In the genomic region with DNA sequence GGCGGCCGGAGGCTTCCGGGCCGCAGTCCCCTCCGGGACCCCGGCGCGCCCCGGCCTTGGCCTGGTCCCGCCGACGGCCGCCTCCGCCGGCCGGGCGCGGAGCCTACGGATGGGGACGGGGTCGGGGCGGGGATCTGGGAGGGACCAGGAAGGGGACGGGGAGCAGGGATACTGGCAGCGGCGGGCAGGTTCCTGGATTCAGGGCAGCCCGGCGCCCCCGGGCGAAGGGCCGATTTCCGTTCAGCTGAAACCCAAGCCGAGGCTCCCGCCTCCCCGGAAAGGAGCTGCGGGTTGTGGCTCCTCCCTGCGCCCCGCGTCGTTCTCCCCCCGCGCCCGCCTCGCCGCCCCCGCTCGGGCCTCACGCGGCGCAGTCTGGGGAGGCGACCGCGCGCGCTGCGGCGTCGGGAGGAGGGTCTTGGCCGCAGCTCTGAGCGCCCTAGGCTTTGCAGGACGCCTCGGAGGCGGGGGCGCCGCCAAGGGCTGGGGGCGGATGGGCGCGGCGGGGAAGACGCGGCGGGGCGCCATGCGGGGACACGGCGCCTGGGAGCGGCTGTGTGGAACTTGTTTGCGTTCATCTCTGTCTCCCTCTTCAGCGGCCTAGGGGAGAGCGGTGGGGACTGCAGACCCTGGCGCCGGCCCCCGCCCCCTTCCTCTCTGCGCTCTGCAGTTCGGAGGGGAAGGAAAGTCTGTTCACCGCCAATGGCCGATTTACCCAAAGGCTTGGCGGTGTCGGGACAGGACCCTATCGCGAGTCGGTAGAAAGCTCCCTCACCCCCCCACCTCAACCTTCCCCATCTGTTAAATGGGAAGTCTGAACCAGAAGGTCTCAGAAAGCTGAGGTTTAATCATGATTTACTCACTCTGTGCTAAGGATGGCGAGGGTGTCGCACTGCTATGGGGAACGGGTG, we compare ENCODE assay signal across 1 cellular context.
TF ChIP-seq lines count a peak whose summit lies in the region.

No MANE protein-coding gene starts in this region.

TF ChIP-seq in HepG2, 621 proteins besides CTCF, POLR2A, EP300 and RAD21 (continued from another document and continues in another):
- TF ChIP-seq, protein P1, sequence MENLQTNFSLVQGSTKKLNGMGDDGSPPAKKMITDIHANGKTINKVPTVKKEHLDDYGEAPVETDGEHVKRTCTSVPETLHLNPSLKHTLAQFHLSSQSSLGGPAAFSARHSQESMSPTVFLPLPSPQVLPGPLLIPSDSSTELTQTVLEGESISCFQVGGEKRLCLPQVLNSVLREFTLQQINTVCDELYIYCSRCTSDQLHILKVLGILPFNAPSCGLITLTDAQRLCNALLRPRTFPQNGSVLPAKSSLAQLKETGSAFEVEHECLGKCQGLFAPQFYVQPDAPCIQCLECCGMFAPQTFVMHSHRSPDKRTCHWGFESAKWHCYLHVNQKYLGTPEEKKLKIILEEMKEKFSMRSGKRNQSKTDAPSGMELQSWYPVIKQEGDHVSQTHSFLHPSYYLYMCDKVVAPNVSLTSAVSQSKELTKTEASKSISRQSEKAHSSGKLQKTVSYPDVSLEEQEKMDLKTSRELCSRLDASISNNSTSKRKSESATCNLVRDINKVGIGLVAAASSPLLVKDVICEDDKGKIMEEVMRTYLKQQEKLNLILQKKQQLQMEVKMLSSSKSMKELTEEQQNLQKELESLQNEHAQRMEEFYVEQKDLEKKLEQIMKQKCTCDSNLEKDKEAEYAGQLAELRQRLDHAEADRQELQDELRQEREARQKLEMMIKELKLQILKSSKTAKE (CRISPR knock-in tag; IDR thresholded peaks at IDR 0.05; ENCODE audit: borderline replicate concordance): no peak
- TF ChIP-seq ATF7-NPFF (CRISPR knock-in tag; IDR thresholded peaks at IDR 0.05; ENCODE audit: low read depth) (peak; percentile 76), ZNF605 (CRISPR knock-in tag; IDR thresholded peaks at IDR 0.05) (no peak), SP4 (CRISPR knock-in tag; IDR thresholded peaks at IDR 0.05) (no peak), GATA4 (IDR thresholded peaks at IDR 0.05; ENCODE audit: borderline replicate concordance, low read depth) (no peak), ZNF329 (CRISPR knock-in tag; IDR thresholded peaks at IDR 0.05; ENCODE audit: low read depth) (0 out of 2 replicates have a peak, but pooled peaks have one; percentile 58), ZNF317 (CRISPR knock-in tag; IDR thresholded peaks at IDR 0.05) (0 out of 2 replicates have a peak, but pooled peaks have one; percentile 6), SETDB1 (CRISPR knock-in tag; IDR thresholded peaks at IDR 0.05; ENCODE audit: borderline replicate concordance) (no peak), ZNF121 (CRISPR knock-in tag; IDR thresholded peaks at IDR 0.05) (no peak; the same call in 1 of the 2 replicates), HOXA9 (CRISPR knock-in tag; IDR thresholded peaks at IDR 0.05; ENCODE audit: borderline replicate concordance) (no peak), GPN1 (CRISPR knock-in tag; IDR thresholded peaks at IDR 0.05; ENCODE audit: borderline replicate concordance) (no peak), KDM4B (CRISPR knock-in tag; IDR thresholded peaks at IDR 0.05) (no peak), SMARCE1 (IDR thresholded peaks at IDR 0.05; ENCODE audit: borderline replicate concordance) (no peak), NBN (conservative IDR thresholded peaks at IDR 0.05) (no peak), RBFOX2 (IDR thresholded peaks at IDR 0.05; ENCODE audit: low read depth, low read length) (peak; percentile 66; the same call in 1 of the 2 replicates), ZNF564 (CRISPR knock-in tag; IDR thresholded peaks at IDR 0.05) (no peak), KDM5B (CRISPR knock-in tag; IDR thresholded peaks at IDR 0.05; ENCODE audit: borderline replicate concordance) (no peak; the same call in 1 of the 2 replicates), MEIS2 (CRISPR knock-in tag; IDR thresholded peaks at IDR 0.05) (peak; percentile 59; the same call in 1 of the 2 replicates), HOXA3 (CRISPR knock-in tag; IDR thresholded peaks at IDR 0.05) (peak; percentile 84), ZNF619 (CRISPR knock-in tag; IDR thresholded peaks at IDR 0.05) (no peak), WIZ (CRISPR knock-in tag; IDR thresholded peaks at IDR 0.05) (no peak), ZNF10 (CRISPR knock-in tag; IDR thresholded peaks at IDR 0.05; ENCODE audit: borderline replicate concordance, low read depth) (no peak), TMF1 (CRISPR knock-in tag; IDR thresholded peaks at IDR 0.05; ENCODE audit: low read depth) (no peak), SNAI1 (CRISPR knock-in tag; IDR thresholded peaks at IDR 0.05; ENCODE audit: borderline replicate concordance) (no peak), JUNB (CRISPR knock-in tag; IDR thresholded peaks at IDR 0.05; ENCODE audit: borderline replicate concordance) (no peak), ZNF678 (CRISPR knock-in tag; IDR thresholded peaks at IDR 0.05) (no peak), ZNF274 (CRISPR knock-in tag; IDR thresholded peaks at IDR 0.05) (no peak; the same call in 1 of the 2 replicates), RFXAP (CRISPR knock-in tag; IDR thresholded peaks at IDR 0.05; ENCODE audit: borderline replicate concordance) (peak; percentile 48; the same call in 1 of the 2 replicates), ETV5 (CRISPR knock-in tag; IDR thresholded peaks at IDR 0.05; ENCODE audit: borderline replicate concordance) (no peak; the same call in 1 of the 2 replicates), ZNF607 (CRISPR knock-in tag; IDR thresholded peaks at IDR 0.05; ENCODE audit: borderline replicate concordance) (peak; percentile 71; the same call in 1 of the 2 replicates), ZFP36L1 (CRISPR knock-in tag; IDR thresholded peaks at IDR 0.05) (0 out of 2 replicates have a peak, but pooled peaks have one; percentile 12), ZNF24 (IDR thresholded peaks at IDR 0.05) (no peak), ZNF768 (CRISPR knock-in tag; IDR thresholded peaks at IDR 0.05) (peak; percentile 53), HNF4A (CRISPR knock-in tag; IDR thresholded peaks at IDR 0.05) (no peak), PAX8 (CRISPR knock-in tag; IDR thresholded peaks at IDR 0.05; ENCODE audit: borderline replicate concordance) (no peak; the same call in 1 of the 2 replicates), ZNF335 (CRISPR knock-in tag; IDR thresholded peaks at IDR 0.05) (no peak), SOX6 (IDR thresholded peaks at IDR 0.05) (no peak), SOX6 (CRISPR knock-in tag; IDR thresholded peaks at IDR 0.05) (peak; percentile 9; the same call in 1 of the 2 replicates), ZSCAN31 (CRISPR knock-in tag; IDR thresholded peaks at IDR 0.05; ENCODE audit: low read depth) (peak; percentile 27; the same call in 1 of the 2 replicates), ZNF709 (CRISPR knock-in tag; IDR thresholded peaks at IDR 0.05) (no peak; the same call in 1 of the 2 replicates), ZNF589 (CRISPR knock-in tag; conservative IDR thresholded peaks at IDR 0.05) (no peak), FOXO1 (CRISPR knock-in tag; IDR thresholded peaks at IDR 0.05) (peak; percentile 19; the same call in 1 of the 2 replicates), CBX2 (IDR thresholded peaks at IDR 0.05; ENCODE audit: low read depth, low read length) (no peak), CBX2 (CRISPR knock-in tag; IDR thresholded peaks at IDR 0.05; ENCODE audit: low read depth) (0 out of 2 replicates have a peak, but pooled peaks have one; percentile 59), DPF2 (CRISPR knock-in tag; IDR thresholded peaks at IDR 0.05; ENCODE audit: borderline replicate concordance, low read depth) (no peak), PHF20 (CRISPR knock-in tag; IDR thresholded peaks at IDR 0.05) (peak; percentile 70)
- TF ChIP-seq, protein P2, sequence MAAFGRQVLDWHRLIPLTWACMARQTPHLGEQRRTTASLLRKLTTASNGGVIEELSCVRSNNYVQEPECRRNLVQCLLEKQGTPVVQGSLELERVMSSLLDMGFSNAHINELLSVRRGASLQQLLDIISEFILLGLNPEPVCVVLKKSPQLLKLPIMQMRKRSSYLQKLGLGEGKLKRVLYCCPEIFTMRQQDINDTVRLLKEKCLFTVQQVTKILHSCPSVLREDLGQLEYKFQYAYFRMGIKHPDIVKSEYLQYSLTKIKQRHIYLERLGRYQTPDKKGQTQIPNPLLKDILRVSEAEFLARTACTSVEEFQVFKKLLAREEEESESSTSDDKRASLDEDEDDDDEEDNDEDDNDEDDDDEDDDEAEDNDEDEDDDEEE (CRISPR knock-in tag; IDR thresholded peaks at IDR 0.05): no peak
- TF ChIP-seq, protein P3, sequence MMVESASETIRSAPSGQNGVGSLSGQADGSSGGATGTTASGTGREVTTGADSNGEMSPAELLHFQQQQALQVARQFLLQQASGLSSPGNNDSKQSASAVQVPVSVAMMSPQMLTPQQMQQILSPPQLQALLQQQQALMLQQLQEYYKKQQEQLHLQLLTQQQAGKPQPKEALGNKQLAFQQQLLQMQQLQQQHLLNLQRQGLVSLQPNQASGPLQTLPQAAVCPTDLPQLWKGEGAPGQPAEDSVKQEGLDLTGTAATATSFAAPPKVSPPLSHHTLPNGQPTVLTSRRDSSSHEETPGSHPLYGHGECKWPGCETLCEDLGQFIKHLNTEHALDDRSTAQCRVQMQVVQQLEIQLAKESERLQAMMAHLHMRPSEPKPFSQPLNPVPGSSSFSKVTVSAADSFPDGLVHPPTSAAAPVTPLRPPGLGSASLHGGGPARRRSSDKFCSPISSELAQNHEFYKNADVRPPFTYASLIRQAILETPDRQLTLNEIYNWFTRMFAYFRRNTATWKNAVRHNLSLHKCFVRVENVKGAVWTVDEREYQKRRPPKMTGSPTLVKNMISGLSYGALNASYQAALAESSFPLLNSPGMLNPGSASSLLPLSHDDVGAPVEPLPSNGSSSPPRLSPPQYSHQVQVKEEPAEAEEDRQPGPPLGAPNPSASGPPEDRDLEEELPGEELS (CRISPR knock-in tag; IDR thresholded peaks at IDR 0.05): peak; percentile 32; the same call in 1 of the 2 replicates
- TF ChIP-seq, protein P4, sequence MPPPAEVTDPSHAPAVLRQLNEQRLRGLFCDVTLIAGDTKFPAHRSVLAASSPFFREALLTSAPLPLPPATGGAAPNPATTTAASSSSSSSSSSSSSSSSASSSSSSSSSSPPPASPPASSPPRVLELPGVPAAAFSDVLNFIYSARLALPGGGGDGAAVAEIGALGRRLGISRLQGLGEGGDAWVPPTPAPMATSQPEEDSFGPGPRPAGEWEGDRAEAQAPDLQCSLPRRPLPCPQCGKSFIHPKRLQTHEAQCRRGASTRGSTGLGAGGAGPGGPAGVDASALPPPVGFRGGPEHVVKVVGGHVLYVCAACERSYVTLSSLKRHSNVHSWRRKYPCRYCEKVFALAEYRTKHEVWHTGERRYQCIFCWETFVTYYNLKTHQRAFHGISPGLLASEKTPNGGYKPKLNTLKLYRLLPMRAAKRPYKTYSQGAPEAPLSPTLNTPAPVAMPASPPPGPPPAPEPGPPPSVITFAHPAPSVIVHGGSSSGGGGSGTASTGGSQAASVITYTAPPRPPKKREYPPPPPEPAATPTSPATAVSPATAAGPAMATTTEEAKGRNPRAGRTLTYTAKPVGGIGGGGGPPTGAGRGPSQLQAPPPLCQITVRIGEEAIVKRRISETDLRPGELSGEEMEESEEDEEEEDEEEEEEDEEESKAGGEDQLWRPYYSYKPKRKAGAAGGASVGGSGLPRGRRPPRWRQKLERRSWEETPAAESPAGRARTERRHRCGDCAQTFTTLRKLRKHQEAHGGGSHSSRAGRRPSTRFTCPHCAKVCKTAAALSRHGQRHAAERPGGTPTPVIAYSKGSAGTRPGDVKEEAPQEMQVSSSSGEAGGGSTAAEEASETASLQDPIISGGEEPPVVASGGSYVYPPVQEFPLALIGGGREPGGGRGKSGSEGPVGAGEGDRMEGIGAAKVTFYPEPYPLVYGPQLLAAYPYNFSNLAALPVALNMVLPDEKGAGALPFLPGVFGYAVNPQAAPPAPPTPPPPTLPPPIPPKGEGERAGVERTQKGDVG (CRISPR knock-in tag; IDR thresholded peaks at IDR 0.05; ENCODE audit: borderline replicate concordance): peak; percentile 56
- TF ChIP-seq, protein P5, sequence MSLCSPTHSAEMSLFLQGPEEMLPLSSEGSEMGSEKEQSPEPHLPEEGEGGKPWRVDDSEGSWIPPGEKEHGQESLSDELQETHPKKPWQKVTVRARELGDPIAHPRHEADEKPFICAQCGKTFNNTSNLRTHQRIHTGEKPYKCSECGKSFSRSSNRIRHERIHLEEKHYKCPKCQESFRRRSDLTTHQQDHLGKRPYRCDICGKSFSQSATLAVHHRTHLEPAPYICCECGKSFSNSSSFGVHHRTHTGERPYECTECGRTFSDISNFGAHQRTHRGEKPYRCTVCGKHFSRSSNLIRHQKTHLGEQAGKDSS (CRISPR knock-in tag; IDR thresholded peaks at IDR 0.05; ENCODE audit: borderline replicate concordance, low read depth): no peak
- TF ChIP-seq, protein P6, sequence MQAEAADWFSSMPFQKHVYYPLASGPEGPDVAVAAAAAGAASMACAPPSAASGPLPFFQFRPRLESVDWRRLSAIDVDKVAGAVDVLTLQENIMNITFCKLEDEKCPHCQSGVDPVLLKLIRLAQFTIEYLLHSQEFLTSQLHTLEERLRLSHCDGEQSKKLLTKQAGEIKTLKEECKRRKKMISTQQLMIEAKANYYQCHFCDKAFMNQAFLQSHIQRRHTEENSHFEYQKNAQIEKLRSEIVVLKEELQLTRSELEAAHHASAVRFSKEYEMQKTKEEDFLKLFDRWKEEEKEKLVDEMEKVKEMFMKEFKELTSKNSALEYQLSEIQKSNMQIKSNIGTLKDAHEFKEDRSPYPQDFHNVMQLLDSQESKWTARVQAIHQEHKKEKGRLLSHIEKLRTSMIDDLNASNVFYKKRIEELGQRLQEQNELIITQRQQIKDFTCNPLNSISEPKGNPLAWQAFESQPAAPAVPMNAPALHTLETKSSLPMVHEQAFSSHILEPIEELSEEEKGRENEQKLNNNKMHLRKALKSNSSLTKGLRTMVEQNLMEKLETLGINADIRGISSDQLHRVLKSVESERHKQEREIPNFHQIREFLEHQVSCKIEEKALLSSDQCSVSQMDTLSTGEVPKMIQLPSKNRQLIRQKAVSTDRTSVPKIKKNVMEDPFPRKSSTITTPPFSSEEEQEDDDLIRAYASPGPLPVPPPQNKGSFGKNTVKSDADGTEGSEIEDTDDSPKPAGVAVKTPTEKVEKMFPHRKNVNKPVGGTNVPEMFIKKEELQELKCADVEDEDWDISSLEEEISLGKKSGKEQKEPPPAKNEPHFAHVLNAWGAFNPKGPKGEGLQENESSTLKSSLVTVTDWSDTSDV (CRISPR knock-in tag; IDR thresholded peaks at IDR 0.05): no peak
- TF ChIP-seq, protein P7, sequence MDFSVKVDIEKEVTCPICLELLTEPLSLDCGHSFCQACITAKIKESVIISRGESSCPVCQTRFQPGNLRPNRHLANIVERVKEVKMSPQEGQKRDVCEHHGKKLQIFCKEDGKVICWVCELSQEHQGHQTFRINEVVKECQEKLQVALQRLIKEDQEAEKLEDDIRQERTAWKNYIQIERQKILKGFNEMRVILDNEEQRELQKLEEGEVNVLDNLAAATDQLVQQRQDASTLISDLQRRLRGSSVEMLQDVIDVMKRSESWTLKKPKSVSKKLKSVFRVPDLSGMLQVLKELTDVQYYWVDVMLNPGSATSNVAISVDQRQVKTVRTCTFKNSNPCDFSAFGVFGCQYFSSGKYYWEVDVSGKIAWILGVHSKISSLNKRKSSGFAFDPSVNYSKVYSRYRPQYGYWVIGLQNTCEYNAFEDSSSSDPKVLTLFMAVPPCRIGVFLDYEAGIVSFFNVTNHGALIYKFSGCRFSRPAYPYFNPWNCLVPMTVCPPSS (IDR thresholded peaks at IDR 0.05): no peak
